In genomic region chr19:48954011-48954594, GRCh38 we compare ENCODE assay signal across 8 cellular contexts. TPM values are rescaled to one million over a fixed set of nuclear protein-coding genes. Genes with fewer than 3 reads are reported as not detected.
A peak's percentile ranks its signal among the peaks of the same experiment; 100 is the strongest.
DNase-seq lines count a peak whose midpoint lies in the region; ATAC-seq and TF ChIP-seq lines count a peak whose summit lies in the region.

No MANE protein-coding gene starts in this region.

- no peak for DNase-seq in SJCRH30
- DNase-seq in fibroblast of lung (ENCODE audit: low read depth in 2 of 2) = no peak
- DNase-seq in psoas muscle = no peak
- no peak for DNase-seq in SW480 (ENCODE audit: low spot score)
- no peak for DNase-seq in SHP77 treated with DMSO at 0.1 percent for 48 hours (lab: John Stamatoyannopoulos, UW)
- no peak for DNase-seq in GM13977 (ENCODE audit: low spot score)

- no peaks in the 10 kb centered on the region for H4K20me1 ChIP-seq in fibroblast of lung (ENCODE audit: control insufficient read depth, extremely low read depth, insufficient read depth, low read length)

- H3K79me2 ChIP-seq in fibroblast of lung (ENCODE audit: control insufficient read depth, insufficient read depth, low read length) = peaks cover 25% of the 10 kb centered on the region

- intact Hi-C loops in psoas muscle (cut with DNase I) = loop anchor here in 1 of 2 donors (5.0 kb wide), 1 partner anchor 47 kb away; no protein-coding TSS in a partner anchor

- peak overlapping the region; percentile 89 for H3K4me2 ChIP-seq in fibroblast of lung (ENCODE audit: extremely low read depth, insufficient read depth, low read length)

- H2AFZ ChIP-seq in fibroblast of lung (ENCODE audit: low read length) = peak overlapping the region; percentile 81

- H3K9me3 ChIP-seq in ES-I3 (ENCODE audit: control insufficient read depth, insufficient read depth, low read length) (no peaks in the 10 kb centered on the region), SJCRH30 (replicated peaks) (no peaks in the 10 kb centered on the region), fibroblast of lung (ENCODE audit: control insufficient read depth, insufficient read depth, low read depth, low read length) (no peaks in the 10 kb centered on the region), psoas muscle (no peaks in the 10 kb centered on the region)

- TF ChIP-seq CTCF in fibroblast of lung (conservative IDR thresholded peaks at IDR 0.05 in 1 of 2, IDR thresholded peaks at IDR 0.05 in 1 of 2; ENCODE audit: low read depth in 1 of 2, low read length in 2 of 2) = no peak
- no peak for TF ChIP-seq CTCF in psoas muscle (IDR thresholded peaks at IDR 0.05)
- no peak for TF ChIP-seq CTCF in GM13977 (IDR thresholded peaks at IDR 0.05; ENCODE audit: extremely low read depth, insufficient read depth, missing control alignments)

- peak in 2 of 4 donors; percentile 0 to 19 for ATAC-seq in psoas muscle
- no peak for ATAC-seq in GM19397 (IDR thresholded peaks at IDR 0.05; ENCODE audit: unreplicated experiment)

- H3K27ac ChIP-seq in SJCRH30 (peak overlapping the region; percentile 41; the same call in 1 of the 2 replicates), fibroblast of lung (ENCODE audit: insufficient read depth, low read length) (peak overlapping the region; percentile 97), psoas muscle (peak overlapping the region; percentile 88)

- 49 to 59% (median 55%) methylated on average over 11 of the region's 11 CpGs for WGBS in psoas muscle, 3 donors

- H3K36me3 ChIP-seq in ES-I3 (ENCODE audit: insufficient read depth, low read length) (peaks cover 20% of the 10 kb centered on the region), SJCRH30 (peaks cover 2% of the 10 kb centered on the region; the same call in 1 of the 2 replicates), fibroblast of lung (ENCODE audit: control insufficient read depth, insufficient read depth, low read length) (peaks cover 8% of the 10 kb centered on the region), psoas muscle (ENCODE audit: insufficient read depth in 1 of 2, low read depth in 1 of 2) (peaks cover 0 to 14% of the 10 kb centered on the region in 2 donors)

- H3K27me3 ChIP-seq in SJCRH30 (no peaks in the 10 kb centered on the region), fibroblast of lung (ENCODE audit: control insufficient read depth, insufficient read depth, low read length) (no peaks in the 10 kb centered on the region), psoas muscle (ENCODE audit: insufficient read depth in 3 of 3, low read length in 2 of 3) (no peaks in the 10 kb centered on the region)

- H3K4me3 ChIP-seq in SJCRH30 (peak overlapping the region; percentile 76), fibroblast of lung (replicated peaks in 1 of 4; ENCODE audit: control extremely low read depth in 1 of 4, insufficient read depth in 1 of 4, low read depth in 3 of 4, low read length in 4 of 4) (peak overlapping the region; percentile 52 to 96 (median 83)), psoas muscle (peak overlapping the region; percentile 98)

- H3K4me1 ChIP-seq in ES-I3 (ENCODE audit: insufficient read depth, low read length) (peaks cover 10% of the 10 kb centered on the region; the same call in 1 of the 2 replicates), SJCRH30 (no peaks in the 10 kb centered on the region; the same call in 1 of the 2 replicates), fibroblast of lung (ENCODE audit: control insufficient read depth, extremely low read depth, insufficient read depth, low read length) (peaks cover 11% of the 10 kb centered on the region), psoas muscle (peaks cover 15% of the 10 kb centered on the region)

- in situ Hi-C loops in GM13977 (cut with MboI; ENCODE audit: low pct_unique_long_range_greater_than_20kb, low sequenced_read_pairs, unreplicated experiment) = loop anchor here (25.0 kb wide), 2 partner anchors 92 to 317 kb away; partner anchors contain the start of genes CA11, DBP, PLEKHA4 and PPP1R15A

- H3K9ac ChIP-seq in ES-I3 (ENCODE audit: low read depth, low read length) = peak overlapping the region; percentile 96
- H3K9ac ChIP-seq in fibroblast of lung (ENCODE audit: insufficient read depth, low read length) = no peak overlapping the region

RNA-seq across cellular contexts. Expression of gene BAX, which starts 0.6 kb away (rescaled TPM):
- 49.1 and 56.9 TPM in 2 replicates for total RNA-seq in SJCRH30 (2014; rRNA removed; shearing (Covaris generic))
- total RNA-seq in fibroblast of lung (106 and 194 TPM in 2 replicates), psoas muscle (10 to 100 TPM; 16.8 to 24.4 (median 22.0) TPM)
- polyA plus RNA-seq in fibroblast of lung (70.1 and 90.3 TPM in 2 replicates), psoas muscle (10 to 100 TPM; 20.7 to 66.1 (median 35.6) TPM)
- 213 and 301 TPM in 2 replicates for polyA plus RNA-seq in fibroblast of lung (2012)
- 129 and 283 TPM in 2 replicates for polyA minus RNA-seq in fibroblast of lung (ENCODE audit: low replicate concordance)

RNA-seq across cellular contexts. Expression of gene FTL, which starts 11.0 kb away (rescaled TPM):
- 1,133 and 1,259 TPM in 2 replicates for total RNA-seq in SJCRH30 (2014; rRNA removed; shearing (Covaris generic))
- 6,440 and 8,266 TPM in 2 replicates for total RNA-seq in fibroblast of lung
- 1,844 and 2,689 TPM in 2 replicates for polyA plus RNA-seq in fibroblast of lung
- 6,095 and 7,901 TPM in 2 replicates for polyA plus RNA-seq in fibroblast of lung (2012)
- 6,558 and 6,655 TPM in 2 replicates for polyA minus RNA-seq in fibroblast of lung (ENCODE audit: low replicate concordance)
- total RNA-seq in psoas muscle = 1,000 to 10,000 TPM in 3 of 4 donors, 100 to 1,000 TPM in 1; 802 to 2,269 (median 1,158) TPM
- 1,000 to 10,000 TPM; 1,296 to 1,753 (median 1,467) TPM for polyA plus RNA-seq in psoas muscle

RNA-seq across cellular contexts. Expression of gene DHDH, which starts 20.6 kb away (rescaled TPM):
- total RNA-seq in SJCRH30 (2014; rRNA removed; shearing (Covaris generic)) = not detected in 2 replicates
- total RNA-seq in fibroblast of lung = 0.17 TPM in 1 of 2 replicates, not detected in the other
- 0.08 TPM in 1 of 2 replicates, not detected in the other for polyA plus RNA-seq in fibroblast of lung
- polyA plus RNA-seq in fibroblast of lung (2012) = 0.15 and 0.21 TPM in 2 replicates
- not detected in 2 replicates for polyA minus RNA-seq in fibroblast of lung (ENCODE audit: low replicate concordance)
- under 1 TPM in 1 of 4 donors, not detected in 3; 0.21 TPM for total RNA-seq in psoas muscle
- under 1 TPM in 1 of 3 donors, not detected in 2; 0.14 TPM for polyA plus RNA-seq in psoas muscle

RNA-seq across cellular contexts. Expression of gene GYS1, which starts 39.0 kb away (rescaled TPM):
- 38.9 and 42.8 TPM in 2 replicates for total RNA-seq in SJCRH30 (2014; rRNA removed; shearing (Covaris generic))
- total RNA-seq in fibroblast of lung (18.7 and 31.2 TPM in 2 replicates), psoas muscle (100 to 1,000 TPM; 147 to 331 (median 238) TPM)
- polyA plus RNA-seq in fibroblast of lung (42.8 and 43.0 TPM in 2 replicates), psoas muscle (10 to 100 TPM; 30.9 to 61.3 (median 58.9) TPM)
- polyA plus RNA-seq in fibroblast of lung (2012) = 49.0 and 53.8 TPM in 2 replicates
- polyA minus RNA-seq in fibroblast of lung (ENCODE audit: low replicate concordance) = 160 and 250 TPM in 2 replicates

RNA-seq across cellular contexts. Expression of gene RUVBL2, which starts 39.6 kb away (rescaled TPM):
- total RNA-seq in SJCRH30 (2014; rRNA removed; shearing (Covaris generic)) = 139 and 152 TPM in 2 replicates
- total RNA-seq in fibroblast of lung (128 and 158 TPM in 2 replicates), psoas muscle (10 to 100 TPM; 61.1 to 87.4 (median 81.8) TPM)
- polyA plus RNA-seq in fibroblast of lung (77.6 and 157 TPM in 2 replicates), psoas muscle (10 to 100 TPM; 62.7 to 76.5 (median 69.5) TPM)
- polyA plus RNA-seq in fibroblast of lung (2012) = 88.1 and 178 TPM in 2 replicates
- polyA minus RNA-seq in fibroblast of lung (ENCODE audit: low replicate concordance) = 138 and 212 TPM in 2 replicates

Comparison
In these comparisons a context has a peak if more than half of its experiments do, and no peak if none do; other contexts are left out.
1. H3K27ac ChIP-seq: peak in every context shown above with its lines; median percentile 97 in fibroblast of lung; 88 in psoas muscle; 41 in SJCRH30.